Comparison of ENCODE assay signal across 1 cellular context in genomic region chr6:147909645-147910044, GRCh38.
TF ChIP-seq lines count a peak whose summit lies in the region.

No MANE protein-coding gene starts in this region.

TF ChIP-seq in GM23338, 12 proteins besides CTCF, POLR2A, EP300 and RAD21 (continued from another document):
- TF ChIP-seq ZNF462 (CRISPR knock-in tag; IDR thresholded peaks at IDR 0.05) (no peak), ETS1 (IDR thresholded peaks at IDR 0.05) (no peak), STAT1 (IDR thresholded peaks at IDR 0.05; ENCODE audit: unreplicated experiment) (no peak), EZH2 (IDR thresholded peaks at IDR 0.05; ENCODE audit: low read depth, unreplicated experiment) (no peak)
